Comparison of ENCODE assay signal across 15 cellular contexts in the genomic region with DNA sequence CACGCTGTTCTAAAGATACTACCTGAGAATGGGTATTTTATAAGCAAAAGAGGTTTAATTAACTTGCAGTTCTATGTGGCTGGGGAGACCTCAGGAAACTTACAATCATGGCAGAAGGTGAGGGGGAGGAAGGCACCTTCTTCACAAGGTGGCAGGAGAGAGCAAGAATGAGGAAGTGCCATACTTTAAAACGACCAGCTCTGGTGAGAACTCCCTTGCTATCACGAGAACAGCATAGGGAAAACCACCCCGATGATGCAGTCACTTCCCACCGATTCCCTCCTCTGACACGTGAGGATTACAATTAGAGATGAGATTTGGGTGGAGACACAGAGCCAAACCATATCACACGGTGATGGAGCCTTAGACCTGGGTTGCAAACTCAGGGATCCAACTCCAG.
"Had no signal": no experiment of that assay in that cellular context is flagged by ENCODE, and none has a peak within 500 bp of the region (broad histone marks: within the 10 kb centered on the region; RNA-seq: fewer than 3 reads in every experiment).

No MANE protein-coding gene starts in this region.

- H3K4me1 Mint-ChIP-seq: activated CD4-positive, alpha-beta T cell treated with anti-CD3 and anti-CD28 coated beads for 36 hours; stimulated activated naive B cell treated with anti-CD40 and anti-IgM and Interleukin-4, amounts not matched to agents 10 μg/mL and 1 μg/mL and 100 μg/mL, for 72 hours had no signal

- H3K4me3 ChIP-seq: ascending aorta, dorsolateral prefrontal cortex, esophagus muscularis mucosa, left lung, psoas muscle, sigmoid colon had no signal

- H3K9me3 ChIP-seq: left lung, psoas muscle, sigmoid colon had no signal

- H3K36me3 ChIP-seq: ascending aorta, esophagus muscularis mucosa, left lung, sigmoid colon had no signal

- H3K9me3 Mint-ChIP-seq: activated CD8-positive, alpha-beta T cell treated with anti-CD3 and anti-CD28 coated beads for 36 hours; natural killer cell treated with Interleukin-12 subunit alpha and Interleukin-12 subunit beta and Interleukin-15 and Interleukin-18, amount 100 ng/mL, for 72 hours; type B pancreatic cell had no signal

- ATAC-seq: activated CD4-positive, alpha-beta T cell treated with anti-CD3 and anti-CD28 coated beads for 36 hours; activated CD8-positive, alpha-beta T cell treated with anti-CD3 and anti-CD28 coated beads for 36 hours; left lung; natural killer cell treated with Interleukin-12 subunit alpha and Interleukin-12 subunit beta and Interleukin-15 and Interleukin-18, amount 100 ng/mL, for 72 hours; psoas muscle; stimulated activated naive B cell treated with anti-CD40 and anti-IgM and Interleukin-4, amounts not matched to agents 10 μg/mL and 1 μg/mL and 100 μg/mL, for 72 hours had no signal

- H3K4me1 ChIP-seq: ascending aorta, esophagus muscularis mucosa, left lung, psoas muscle, sigmoid colon had no signal

- H3K36me3 Mint-ChIP-seq: natural killer cell treated with Interleukin-12 subunit alpha and Interleukin-12 subunit beta and Interleukin-15 and Interleukin-18, amount 100 ng/mL, for 72 hours; stimulated activated naive B cell treated with anti-CD40 and anti-IgM and Interleukin-4, amounts not matched to agents 10 μg/mL and 1 μg/mL and 100 μg/mL, for 72 hours; type B pancreatic cell had no signal

- H3K27ac Mint-ChIP-seq: activated CD4-positive, alpha-beta T cell treated with anti-CD3 and anti-CD28 coated beads for 36 hours; activated CD8-positive, alpha-beta T cell treated with anti-CD3 and anti-CD28 coated beads for 36 hours; natural killer cell treated with Interleukin-12 subunit alpha and Interleukin-12 subunit beta and Interleukin-15 and Interleukin-18, amount 100 ng/mL, for 72 hours; stimulated activated naive B cell treated with anti-CD40 and anti-IgM and Interleukin-4, amounts not matched to agents 10 μg/mL and 1 μg/mL and 100 μg/mL, for 72 hours; type B pancreatic cell had no signal

- H3K4me3 Mint-ChIP-seq: activated CD4-positive, alpha-beta T cell treated with anti-CD3 and anti-CD28 coated beads for 36 hours; activated CD8-positive, alpha-beta T cell treated with anti-CD3 and anti-CD28 coated beads for 36 hours; natural killer cell treated with Interleukin-12 subunit alpha and Interleukin-12 subunit beta and Interleukin-15 and Interleukin-18, amount 100 ng/mL, for 72 hours; stimulated activated naive B cell treated with anti-CD40 and anti-IgM and Interleukin-4, amounts not matched to agents 10 μg/mL and 1 μg/mL and 100 μg/mL, for 72 hours; type B pancreatic cell had no signal

- H3K27ac ChIP-seq: ascending aorta, dorsolateral prefrontal cortex, esophagus muscularis mucosa, left lung, psoas muscle, sigmoid colon had no signal

- DNase-seq: activated CD4-positive, alpha-beta T cell treated with anti-CD3 and anti-CD28 coated beads for 36 hours; activated CD8-positive, alpha-beta memory T cell treated with anti-CD3 and anti-CD28 coated beads, Interleukin-2, amount 50 U/mL, for 4 hours; activated CD8-positive, alpha-beta T cell treated with anti-CD3 and anti-CD28 coated beads for 36 hours; activated naive CD4-positive, alpha-beta T cell; dorsolateral prefrontal cortex; hypothalamus; left lung; psoas muscle; sigmoid colon; stimulated activated CD4-positive, alpha-beta T cell treated with anti-CD3 and anti-CD28 coated beads, Interleukin-2, amount 100 ng/mL, for 24 hours; stimulated activated naive B cell treated with anti-CD40 and anti-IgM and Interleukin-4, amounts not matched to agents 10 μg/mL and 1 μg/mL and 100 μg/mL, for 72 hours had no signal

- H3K27me3 ChIP-seq: ascending aorta, esophagus muscularis mucosa, left lung, sigmoid colon had no signal
